In the genomic region with DNA sequence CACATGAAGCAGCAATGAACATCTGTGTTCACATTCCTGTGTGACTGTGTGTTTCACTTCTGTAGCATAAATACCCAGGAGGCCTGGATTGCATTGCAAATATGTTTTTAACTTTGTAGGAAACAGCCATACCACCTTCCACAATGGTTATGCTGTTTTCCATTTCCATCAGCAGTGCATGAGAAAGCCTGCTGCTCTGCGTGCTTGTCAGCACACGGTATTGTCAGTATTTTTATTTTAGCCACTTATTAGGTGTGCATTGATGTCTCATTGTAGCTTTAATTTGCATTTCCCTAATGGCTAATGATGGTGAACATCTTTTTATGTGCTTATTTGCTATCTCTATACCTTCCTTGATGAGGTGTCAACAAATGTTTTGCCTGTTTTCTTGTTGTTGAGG, we compare ENCODE assay signal across 21 cellular contexts.
DNase-seq lines count a peak whose midpoint lies in the region; ATAC-seq, FAIRE-seq and TF ChIP-seq lines count a peak whose summit lies in the region.
"Had no signal": no experiment of that assay in that cellular context is flagged by ENCODE, and none has a peak within 500 bp of the region (broad histone marks: within the 10 kb centered on the region; RNA-seq: fewer than 3 reads in every experiment).

No MANE protein-coding gene starts in this region.

- no peak for TF ChIP-seq RAD21 in A549 (conservative IDR thresholded peaks at IDR 0.05 in 1 of 2, IDR thresholded peaks at IDR 0.05 in 1 of 2)
- TF ChIP-seq RAD21 in H1 (IDR thresholded peaks at IDR 0.05 in 1 of 2, conservative IDR thresholded peaks at IDR 0.05 in 1 of 2; ENCODE audit: low read depth in 2 of 2, low read length in 2 of 2), result no peak

- no peak overlapping the region for H3K23ac ChIP-seq in H1 (ENCODE audit: insufficient read length)

- H2BK120ac ChIP-seq in H1 (replicated peaks; ENCODE audit: low read depth, low read length), result no peak overlapping the region

- H3K27me3 ChIP-seq in H1 (replicated peaks in 1 of 4; ENCODE audit: control insufficient read depth in 3 of 4, extremely low read depth in 1 of 4, insufficient read depth in 3 of 4, low read length in 3 of 4) (no peaks in the 10 kb centered on the region), ovary (no peaks in the 10 kb centered on the region)
- H3K27me3 ChIP-seq: BLaER1 treated with 17β-estradiol and CSF1 and Interleukin-3, amounts not matched to agents 10 nM and 100 nM had no signal

- POLR2A ChIA-PET in A549 (lab: Yijun Ruan, JAX), result no interaction called here
- POLR2A ChIA-PET in H1 (lab: Charles Lee; ENCODE audit: partially characterized antibody), result no interaction called here

- no peak overlapping the region for H2AFZ ChIP-seq in H1 (ENCODE audit: low read length)

- no peak for FAIRE-seq in A549 (lab: Jason Lieb, UNC)
- FAIRE-seq in HTR-8/SVneo (lab: Jason Lieb, UNC), result peak; percentile 28
- no peak for FAIRE-seq in H1 (lab: Jason Lieb, UNC)
- FAIRE-seq: A204.1, D721Med, GM12878, GM12892, GM18507 had no signal

- WGBS in A549 (ENCODE audit: missing lambda C conversion rate), result 95% methylated on average over 2 of the region's 2 CpGs
- 100% methylated on average over 2 of the region's 2 CpGs; no CpG with 5 or more reads in 1 of the 2 experiments for WGBS in H1 (ENCODE audit: extremely low coverage in 1 of 2, insufficient coverage in 1 of 2, insufficient read length in 1 of 2, insufficient replicate concordance in 2 of 2, low coverage in 1 of 2, low lambda C conversion rate in 2 of 2, missing lambda C conversion rate in 1 of 2), 2 experiments
- WGBS in ovary, 3 donors, result 71 to 97% (median 96%) methylated on average over 2 of the region's 2 CpGs

- H3K9me3 ChIP-seq in A549, result no peaks in the 10 kb centered on the region
- 0 out of 4 replicates have a peak, but pooled peaks cover 0 to 4% of the 10 kb centered on the region in 2 experiments for H3K9me3 ChIP-seq in H1 (ENCODE audit: insufficient read depth in 2 of 2, low read depth in 1 of 2, low read length in 1 of 2)
- H3K9me3 ChIP-seq in ovary, result no peaks in the 10 kb centered on the region
- H3K9me3 ChIP-seq: Caco-2 had no signal

- no peak overlapping the region for H3K14ac ChIP-seq in H1 (ENCODE audit: insufficient read length)

- H3K79me1 ChIP-seq in H1 (ENCODE audit: low read depth, low read length), result no peaks in the 10 kb centered on the region

- H3K27ac ChIP-seq in A549 (no peak overlapping the region), H1 (ENCODE audit: low read depth, low read length) (no peak overlapping the region), ovary (no peak overlapping the region)
- H3K27ac ChIP-seq: BLaER1 treated with 17β-estradiol and CSF1 and Interleukin-3, amounts not matched to agents 10 nM and 100 nM; C4-2B had no signal

- no peak overlapping the region for H3K9ac ChIP-seq in H1 (replicated peaks in 1 of 4; ENCODE audit: extremely low read depth in 1 of 4, low read depth in 3 of 4, low read length in 3 of 4)
- H3K9ac ChIP-seq: BLaER1 treated with 17β-estradiol and CSF1 and Interleukin-3, amounts not matched to agents 10 nM and 100 nM had no signal

- TF ChIP-seq CTCF in A549 (IDR thresholded peaks at IDR 0.05), result no peak
- TF ChIP-seq CTCF in H1 (IDR thresholded peaks at IDR 0.05; ENCODE audit: control extremely low read depth in 1 of 3, insufficient read depth in 1 of 3, low read depth in 1 of 3, low read length in 3 of 3), result no peak
- no peak for TF ChIP-seq CTCF in ovary (IDR thresholded peaks at IDR 0.05)

- H4K5ac ChIP-seq in H1 (ENCODE audit: insufficient read length, low read depth, low read length), result no peak overlapping the region

- no peak for ATAC-seq in A549
- ATAC-seq: CD8-positive, alpha-beta T cell; GM12878 had no signal

- H3K4me2 ChIP-seq in A549 (no peak overlapping the region), H1 (ENCODE audit: insufficient read depth in 1 of 2, low read depth in 2 of 2, low read length in 2 of 2) (no peak overlapping the region)
- H3K4me2 ChIP-seq: BLaER1 treated with 17β-estradiol and CSF1 and Interleukin-3, amounts not matched to agents 10 nM and 100 nM had no signal

- no peak overlapping the region for H2BK5ac ChIP-seq in H1 (ENCODE audit: low read depth, low read length)

- no peak overlapping the region for H2BK12ac ChIP-seq in H1 (ENCODE audit: low read depth, low read length)

- DNase-seq in A549 (ENCODE audit: low read depth in 1 of 2, low spot score in 1 of 2) (no peak), HTR-8/SVneo (ENCODE audit: insufficient read length, low spot score) (no peak), H1 (ENCODE audit: low read depth in 1 of 2, low spot score in 2 of 2) (no peak), EL (no peak), MV-4-11 (lab: John Stamatoyannopoulos, UW) (no peak), ovary (no peak)
- DNase-seq: 8988T; AML-193; Caco-2; Calu3; CD4-positive, alpha-beta T cell; CD8-positive, alpha-beta T cell; DMS79 treated with DMSO at 0.1 percent for 48 hours; GDM1 had no signal

- no peaks in the 10 kb centered on the region for H4K20me1 ChIP-seq in H1 (replicated peaks in 1 of 2; ENCODE audit: control insufficient read depth in 1 of 2, insufficient read depth in 2 of 2, low read length in 2 of 2)
- H4K20me1 ChIP-seq: BLaER1 treated with 17β-estradiol and CSF1 and Interleukin-3, amounts not matched to agents 10 nM and 100 nM had no signal

- CTCF ChIA-PET in A549 (lab: Yijun Ruan, JAX), result no interaction called here
- CTCF ChIA-PET in H1 (lab: Charles Lee; ENCODE audit: partially characterized antibody), result interaction anchor here (0.6 kb wide), 1 partner anchor 205 kb away, joined by 5 read pairs; no protein-coding TSS in a partner anchor

- H2BK20ac ChIP-seq in H1 (ENCODE audit: low read length), result no peak overlapping the region

- H3K36me3 ChIP-seq in H1 (ENCODE audit: control insufficient read depth in 2 of 4, insufficient read depth in 4 of 4, low read length in 3 of 4) (peaks cover 0 to 5% (median 0%) of the 10 kb centered on the region in 4 experiments; a peak in 2 of 8 replicates), ovary (no peaks in the 10 kb centered on the region)
- H3K36me3 ChIP-seq: BLaER1 treated with 17β-estradiol and CSF1 and Interleukin-3, amounts not matched to agents 10 nM and 100 nM had no signal

- H3K79me2 ChIP-seq in H1 (ENCODE audit: control insufficient read depth in 1 of 2, insufficient read depth in 2 of 2, low read length in 2 of 2), result no peaks in the 10 kb centered on the region

- H3K23me2 ChIP-seq in H1 (ENCODE audit: low read depth, low read length), result no peaks in the 10 kb centered on the region

- TF ChIP-seq POLR2A in A549 (IDR thresholded peaks at IDR 0.05; ENCODE audit: low read length) (no peak), H1 (IDR thresholded peaks at IDR 0.05; ENCODE audit: control extremely low read depth in 1 of 2, low read depth in 2 of 2, low read length in 2 of 2) (no peak), ovary (IDR thresholded peaks at IDR 0.05) (no peak)

- intact Hi-C loops in ovary (cut with DNase I), result no loop called here

- H3K4ac ChIP-seq in H1 (replicated peaks; ENCODE audit: insufficient read length, low read depth, low read length), result no peak overlapping the region

- H3K4me3 ChIP-seq in A549 (no peak overlapping the region), H1 (ENCODE audit: extremely low read depth in 1 of 4, insufficient read depth in 2 of 4, low read depth in 3 of 4, low read length in 4 of 4) (no peak overlapping the region), ovary (no peak overlapping the region)
- H3K4me3 ChIP-seq: BLaER1 treated with 17β-estradiol and CSF1 and Interleukin-3, amounts not matched to agents 10 nM and 100 nM; GM12878 had no signal

- H2AK5ac ChIP-seq in H1 (ENCODE audit: low read depth, low read length), result no peak overlapping the region

- no peaks in the 10 kb centered on the region for H3K4me1 ChIP-seq in A549
- no peaks in the 10 kb centered on the region for H3K4me1 ChIP-seq in H1 (replicated peaks in 1 of 4; ENCODE audit: control insufficient read depth in 3 of 4, insufficient read depth in 4 of 4, low read length in 3 of 4)
- no peaks in the 10 kb centered on the region for H3K4me1 ChIP-seq in ovary (ENCODE audit: insufficient read depth)
- H3K4me1 ChIP-seq: BLaER1 treated with 17β-estradiol and CSF1 and Interleukin-3, amounts not matched to agents 10 nM and 100 nM; Caco-2 had no signal

- H3K18ac ChIP-seq in H1 (ENCODE audit: extremely low read depth, low read length), result no peak overlapping the region

- H4K91ac ChIP-seq in H1 (replicated peaks; ENCODE audit: insufficient read length, low read length), result no peak overlapping the region

- no peak overlapping the region for H3K56ac ChIP-seq in H1 (replicated peaks; ENCODE audit: insufficient read length, low read depth, low read length)

- H4K8ac ChIP-seq in H1 (ENCODE audit: extremely low read depth, insufficient read depth, low read length), result no peak overlapping the region

- H2BK15ac ChIP-seq in H1 (ENCODE audit: low read length), result no peak overlapping the region

- TF ChIP-seq EP300 in A549 (IDR thresholded peaks at IDR 0.05) (no peak), H1 (IDR thresholded peaks at IDR 0.05; ENCODE audit: borderline replicate concordance in 1 of 2, low read depth in 2 of 2, low read length in 2 of 2) (no peak), ovary (IDR thresholded peaks at IDR 0.05) (no peak)

TF ChIP-seq in A549, 52 proteins besides CTCF, POLR2A, EP300 and RAD21:
- no peak for TF ChIP-seq FOSL2 (IDR thresholded peaks at IDR 0.05)
- TF ChIP-seq FOSL2 (CRISPR knock-in tag; IDR thresholded peaks at IDR 0.05), result no peak
- peak; percentile 88 for TF ChIP-seq ZFP36 (IDR thresholded peaks at IDR 0.05; ENCODE audit: borderline replicate concordance, partially characterized antibody)

TF ChIP-seq in H1, 55 proteins besides CTCF, POLR2A, EP300 and RAD21:
- TF ChIP-seq KDM1A (IDR thresholded peaks at IDR 0.05; ENCODE audit: borderline replicate concordance, low read length) (peak; percentile 62; the same call in 1 of the 2 replicates), SP1 (IDR thresholded peaks at IDR 0.05; ENCODE audit: low read depth, low read length) (no peak), SIN3A (conservative IDR thresholded peaks at IDR 0.05 in 1 of 2, IDR thresholded peaks at IDR 0.05 in 1 of 2; ENCODE audit: low read depth in 1 of 2, low read length in 2 of 2) (no peak), TAF1 (IDR thresholded peaks at IDR 0.05; ENCODE audit: low read depth, low read length) (no peak)

Comparison
In these comparisons a context has a peak if more than half of its experiments do, and no peak if none do; other contexts are left out.
1. Of the 18 proteins assayed by ChIP-seq in both H1 and A549: peak only in H1: KDM1A; only in A549: none; in both: none; in neither: 17.